Comparison of ENCODE assay signal across 3 cellular contexts in the genomic region with DNA sequence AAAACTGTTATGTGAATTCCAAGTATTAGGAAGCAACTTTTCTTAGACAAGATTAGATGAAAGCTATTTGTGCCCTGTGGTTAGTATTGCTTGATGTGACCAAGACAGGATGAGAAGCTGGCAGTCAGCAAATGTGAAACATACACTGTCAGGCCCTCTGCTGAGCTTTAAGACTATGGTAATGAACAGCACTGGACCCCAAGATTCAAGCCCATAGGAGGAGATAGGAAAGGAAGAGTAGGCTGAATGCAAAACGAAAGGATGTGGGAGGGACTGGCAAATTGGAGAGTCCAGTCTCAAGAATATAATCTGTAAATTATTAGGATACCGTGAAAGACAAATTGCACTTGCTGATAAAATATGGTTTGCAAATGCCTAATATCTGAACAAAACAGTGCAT.
TF ChIP-seq lines count a peak whose summit lies in the region.

No MANE protein-coding gene starts in this region.

TF ChIP-seq in SK-N-SH treated with all-trans-retinoic acid at 6 μM for 48 hours, 23 proteins besides CTCF, POLR2A, EP300 and RAD21 (continued from another document):
- TF ChIP-seq, protein P1, sequence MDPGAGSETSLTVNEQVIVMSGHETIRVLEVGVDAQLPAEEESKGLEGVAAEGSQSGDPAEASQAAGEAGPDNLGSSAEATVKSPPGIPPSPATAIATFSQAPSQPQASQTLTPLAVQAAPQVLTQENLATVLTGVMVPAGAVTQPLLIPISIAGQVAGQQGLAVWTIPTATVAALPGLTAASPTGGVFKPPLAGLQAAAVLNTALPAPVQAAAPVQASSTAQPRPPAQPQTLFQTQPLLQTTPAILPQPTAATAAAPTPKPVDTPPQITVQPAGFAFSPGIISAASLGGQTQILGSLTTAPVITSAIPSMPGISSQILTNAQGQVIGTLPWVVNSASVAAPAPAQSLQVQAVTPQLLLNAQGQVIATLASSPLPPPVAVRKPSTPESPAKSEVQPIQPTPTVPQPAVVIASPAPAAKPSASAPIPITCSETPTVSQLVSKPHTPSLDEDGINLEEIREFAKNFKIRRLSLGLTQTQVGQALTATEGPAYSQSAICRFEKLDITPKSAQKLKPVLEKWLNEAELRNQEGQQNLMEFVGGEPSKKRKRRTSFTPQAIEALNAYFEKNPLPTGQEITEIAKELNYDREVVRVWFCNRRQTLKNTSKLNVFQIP (CRISPR knock-in tag; IDR thresholded peaks at IDR 0.05; ENCODE audit: borderline replicate concordance, low read depth), result no peak
- TF ChIP-seq RARB (CRISPR knock-in tag; IDR thresholded peaks at IDR 0.05), result no peak
- no peak for TF ChIP-seq ARNTL (CRISPR knock-in tag; IDR thresholded peaks at IDR 0.05; ENCODE audit: borderline replicate concordance, low read depth)
- no peak for TF ChIP-seq ZNF8 (CRISPR knock-in tag; IDR thresholded peaks at IDR 0.05)
- TF ChIP-seq ZFP30 (CRISPR knock-in tag; IDR thresholded peaks at IDR 0.05), result no peak
- no peak for TF ChIP-seq TCF4 (CRISPR knock-in tag; IDR thresholded peaks at IDR 0.05; ENCODE audit: borderline replicate concordance)
- no peak for TF ChIP-seq OSR1 (CRISPR knock-in tag; IDR thresholded peaks at IDR 0.05)
- TF ChIP-seq, protein P2, sequence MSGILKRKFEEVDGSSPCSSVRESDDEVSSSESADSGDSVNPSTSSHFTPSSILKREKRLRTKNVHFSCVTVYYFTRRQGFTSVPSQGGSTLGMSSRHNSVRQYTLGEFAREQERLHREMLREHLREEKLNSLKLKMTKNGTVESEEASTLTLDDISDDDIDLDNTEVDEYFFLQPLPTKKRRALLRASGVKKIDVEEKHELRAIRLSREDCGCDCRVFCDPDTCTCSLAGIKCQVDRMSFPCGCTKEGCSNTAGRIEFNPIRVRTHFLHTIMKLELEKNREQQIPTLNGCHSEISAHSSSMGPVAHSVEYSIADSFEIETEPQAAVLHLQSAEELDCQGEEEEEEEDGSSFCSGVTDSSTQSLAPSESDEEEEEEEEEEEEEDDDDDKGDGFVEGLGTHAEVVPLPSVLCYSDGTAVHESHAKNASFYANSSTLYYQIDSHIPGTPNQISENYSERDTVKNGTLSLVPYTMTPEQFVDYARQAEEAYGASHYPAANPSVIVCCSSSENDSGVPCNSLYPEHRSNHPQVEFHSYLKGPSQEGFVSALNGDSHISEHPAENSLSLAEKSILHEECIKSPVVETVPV (CRISPR knock-in tag; IDR thresholded peaks at IDR 0.05), result no peak
- no peak for TF ChIP-seq TOX (CRISPR knock-in tag; IDR thresholded peaks at IDR 0.05; ENCODE audit: borderline replicate concordance)
- TF ChIP-seq PATZ1 (CRISPR knock-in tag; IDR thresholded peaks at IDR 0.05; ENCODE audit: borderline replicate concordance), result no peak
- no peak for TF ChIP-seq PPARA (CRISPR knock-in tag; IDR thresholded peaks at IDR 0.05; ENCODE audit: borderline replicate concordance)
- TF ChIP-seq ISL1 (CRISPR knock-in tag; IDR thresholded peaks at IDR 0.05), result no peak
- TF ChIP-seq GLIS3 (CRISPR knock-in tag; IDR thresholded peaks at IDR 0.05), result no peak
TF ChIP-seq in SK-N-SH treated with all-trans-retinoic acid at 6 μM for 48 hours: peak in this region for 0.

TF ChIP-seq in SK-N-SH, 30 proteins besides CTCF, POLR2A, EP300 and RAD21 (continued from another document and continues in another):
- TF ChIP-seq REST (IDR thresholded peaks at IDR 0.05; ENCODE audit: low read depth, low read length), result no peak
- no peak for TF ChIP-seq FOXJ3 (CRISPR knock-in tag; IDR thresholded peaks at IDR 0.05)
- TF ChIP-seq YY1 (IDR thresholded peaks at IDR 0.05; ENCODE audit: low read depth), result no peak
- no peak for TF ChIP-seq MEF2A (IDR thresholded peaks at IDR 0.05; ENCODE audit: borderline replicate concordance, low read depth)
- no peak for TF ChIP-seq FOXM1 (IDR thresholded peaks at IDR 0.05; ENCODE audit: low read depth)
- no peak for TF ChIP-seq PBX3 (IDR thresholded peaks at IDR 0.05)
- TF ChIP-seq MAX (IDR thresholded peaks at IDR 0.05; ENCODE audit: low read depth), result no peak
- TF ChIP-seq TEAD4 (IDR thresholded peaks at IDR 0.05; ENCODE audit: borderline replicate concordance, insufficient read depth), result no peak
- TF ChIP-seq EZH2phosphoT487 (IDR thresholded peaks at IDR 0.05; ENCODE audit: borderline replicate concordance, low read depth), result no peak
- no peak for TF ChIP-seq SMC3 (IDR thresholded peaks at IDR 0.05; ENCODE audit: low read depth, low read length)
- no peak for TF ChIP-seq GABPA (IDR thresholded peaks at IDR 0.05; ENCODE audit: low read depth)
- TF ChIP-seq, protein P3, sequence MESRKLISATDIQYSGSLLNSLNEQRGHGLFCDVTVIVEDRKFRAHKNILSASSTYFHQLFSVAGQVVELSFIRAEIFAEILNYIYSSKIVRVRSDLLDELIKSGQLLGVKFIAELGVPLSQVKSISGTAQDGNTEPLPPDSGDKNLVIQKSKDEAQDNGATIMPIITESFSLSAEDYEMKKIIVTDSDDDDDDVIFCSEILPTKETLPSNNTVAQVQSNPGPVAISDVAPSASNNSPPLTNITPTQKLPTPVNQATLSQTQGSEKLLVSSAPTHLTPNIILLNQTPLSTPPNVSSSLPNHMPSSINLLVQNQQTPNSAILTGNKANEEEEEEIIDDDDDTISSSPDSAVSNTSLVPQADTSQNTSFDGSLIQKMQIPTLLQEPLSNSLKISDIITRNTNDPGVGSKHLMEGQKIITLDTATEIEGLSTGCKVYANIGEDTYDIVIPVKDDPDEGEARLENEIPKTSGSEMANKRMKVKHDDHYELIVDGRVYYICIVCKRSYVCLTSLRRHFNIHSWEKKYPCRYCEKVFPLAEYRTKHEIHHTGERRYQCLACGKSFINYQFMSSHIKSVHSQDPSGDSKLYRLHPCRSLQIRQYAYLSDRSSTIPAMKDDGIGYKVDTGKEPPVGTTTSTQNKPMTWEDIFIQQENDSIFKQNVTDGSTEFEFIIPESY (IDR thresholded peaks at IDR 0.05; ENCODE audit: borderline replicate concordance, low read depth), result no peak
- TF ChIP-seq JUND (IDR thresholded peaks at IDR 0.05), result no peak
- no peak for TF ChIP-seq NRF1 (IDR thresholded peaks at IDR 0.05; ENCODE audit: low read depth, low read length)
- TF ChIP-seq, protein P4, sequence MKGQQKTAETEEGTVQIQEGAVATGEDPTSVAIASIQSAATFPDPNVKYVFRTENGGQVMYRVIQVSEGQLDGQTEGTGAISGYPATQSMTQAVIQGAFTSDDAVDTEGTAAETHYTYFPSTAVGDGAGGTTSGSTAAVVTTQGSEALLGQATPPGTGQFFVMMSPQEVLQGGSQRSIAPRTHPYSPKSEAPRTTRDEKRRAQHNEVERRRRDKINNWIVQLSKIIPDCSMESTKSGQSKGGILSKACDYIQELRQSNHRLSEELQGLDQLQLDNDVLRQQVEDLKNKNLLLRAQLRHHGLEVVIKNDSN (IDR thresholded peaks at IDR 0.05; ENCODE audit: borderline replicate concordance, low read depth), result no peak

TF ChIP-seq in GM23338, 12 proteins besides CTCF, POLR2A, EP300 and RAD21 (continued from another document):
- TF ChIP-seq, protein P5, sequence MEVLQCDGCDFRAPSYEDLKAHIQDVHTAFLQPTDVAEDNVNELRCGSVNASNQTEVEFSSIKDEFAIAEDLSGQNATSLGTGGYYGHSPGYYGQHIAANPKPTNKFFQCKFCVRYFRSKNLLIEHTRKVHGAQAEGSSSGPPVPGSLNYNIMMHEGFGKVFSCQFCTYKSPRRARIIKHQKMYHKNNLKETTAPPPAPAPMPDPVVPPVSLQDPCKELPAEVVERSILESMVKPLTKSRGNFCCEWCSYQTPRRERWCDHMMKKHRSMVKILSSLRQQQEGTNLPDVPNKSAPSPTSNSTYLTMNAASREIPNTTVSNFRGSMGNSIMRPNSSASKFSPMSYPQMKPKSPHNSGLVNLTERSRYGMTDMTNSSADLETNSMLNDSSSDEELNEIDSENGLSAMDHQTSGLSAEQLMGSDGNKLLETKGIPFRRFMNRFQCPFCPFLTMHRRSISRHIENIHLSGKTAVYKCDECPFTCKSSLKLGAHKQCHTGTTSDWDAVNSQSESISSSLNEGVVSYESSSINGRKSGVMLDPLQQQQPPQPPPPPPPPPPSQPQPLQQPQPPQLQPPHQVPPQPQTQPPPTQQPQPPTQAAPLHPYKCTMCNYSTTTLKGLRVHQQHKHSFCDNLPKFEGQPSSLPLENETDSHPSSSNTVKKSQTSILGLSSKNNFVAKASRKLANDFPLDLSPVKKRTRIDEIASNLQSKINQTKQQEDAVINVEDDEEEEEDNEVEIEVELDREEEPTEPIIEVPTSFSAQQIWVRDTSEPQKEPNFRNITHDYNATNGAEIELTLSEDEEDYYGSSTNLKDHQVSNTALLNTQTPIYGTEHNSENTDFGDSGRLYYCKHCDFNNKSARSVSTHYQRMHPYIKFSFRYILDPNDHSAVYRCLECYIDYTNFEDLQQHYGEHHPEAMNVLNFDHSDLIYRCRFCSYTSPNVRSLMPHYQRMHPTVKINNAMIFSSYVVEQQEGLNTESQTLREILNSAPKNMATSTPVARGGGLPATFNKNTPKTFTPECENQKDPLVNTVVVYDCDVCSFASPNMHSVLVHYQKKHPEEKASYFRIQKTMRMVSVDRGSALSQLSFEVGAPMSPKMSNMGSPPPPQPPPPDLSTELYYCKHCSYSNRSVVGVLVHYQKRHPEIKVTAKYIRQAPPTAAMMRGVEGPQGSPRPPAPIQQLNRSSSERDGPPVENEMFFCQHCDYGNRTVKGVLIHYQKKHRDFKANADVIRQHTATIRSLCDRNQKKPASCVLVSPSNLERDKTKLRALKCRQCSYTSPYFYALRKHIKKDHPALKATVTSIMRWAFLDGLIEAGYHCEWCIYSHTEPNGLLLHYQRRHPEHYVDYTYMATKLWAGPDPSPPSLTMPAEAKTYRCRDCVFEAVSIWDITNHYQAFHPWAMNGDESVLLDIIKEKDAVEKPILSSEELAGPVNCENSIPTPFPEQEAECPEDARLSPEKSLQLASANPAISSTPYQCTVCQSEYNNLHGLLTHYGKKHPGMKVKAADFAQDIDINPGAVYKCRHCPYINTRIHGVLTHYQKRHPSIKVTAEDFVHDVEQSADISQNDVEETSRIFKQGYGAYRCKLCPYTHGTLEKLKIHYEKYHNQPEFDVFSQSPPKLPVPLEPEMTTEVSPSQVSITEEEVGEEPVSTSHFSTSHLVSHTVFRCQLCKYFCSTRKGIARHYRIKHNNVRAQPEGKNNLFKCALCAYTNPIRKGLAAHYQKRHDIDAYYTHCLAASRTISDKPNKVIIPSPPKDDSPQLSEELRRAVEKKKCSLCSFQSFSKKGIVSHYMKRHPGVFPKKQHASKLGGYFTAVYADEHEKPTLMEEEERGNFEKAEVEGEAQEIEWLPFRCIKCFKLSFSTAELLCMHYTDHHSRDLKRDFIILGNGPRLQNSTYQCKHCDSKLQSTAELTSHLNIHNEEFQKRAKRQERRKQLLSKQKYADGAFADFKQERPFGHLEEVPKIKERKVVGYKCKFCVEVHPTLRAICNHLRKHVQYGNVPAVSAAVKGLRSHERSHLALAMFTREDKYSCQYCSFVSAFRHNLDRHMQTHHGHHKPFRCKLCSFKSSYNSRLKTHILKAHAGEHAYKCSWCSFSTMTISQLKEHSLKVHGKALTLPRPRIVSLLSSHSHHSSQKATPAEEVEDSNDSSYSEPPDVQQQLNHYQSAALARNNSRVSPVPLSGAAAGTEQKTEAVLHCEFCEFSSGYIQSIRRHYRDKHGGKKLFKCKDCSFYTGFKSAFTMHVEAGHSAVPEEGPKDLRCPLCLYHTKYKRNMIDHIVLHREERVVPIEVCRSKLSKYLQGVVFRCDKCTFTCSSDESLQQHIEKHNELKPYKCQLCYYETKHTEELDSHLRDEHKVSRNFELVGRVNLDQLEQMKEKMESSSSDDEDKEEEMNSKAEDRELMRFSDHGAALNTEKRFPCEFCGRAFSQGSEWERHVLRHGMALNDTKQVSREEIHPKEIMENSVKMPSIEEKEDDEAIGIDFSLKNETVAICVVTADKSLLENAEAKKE (CRISPR knock-in tag; IDR thresholded peaks at IDR 0.05), result no peak
- TF ChIP-seq POLR2AphosphoS5 (IDR thresholded peaks at IDR 0.05; ENCODE audit: low read depth) (no peak), REST (IDR thresholded peaks at IDR 0.05; ENCODE audit: unreplicated experiment) (no peak), JUNB (IDR thresholded peaks at IDR 0.05; ENCODE audit: unreplicated experiment) (no peak), EZH2 (IDR thresholded peaks at IDR 0.05; ENCODE audit: low read depth, unreplicated experiment) (no peak), EZH2phosphoT487 (IDR thresholded peaks at IDR 0.05; ENCODE audit: unreplicated experiment) (no peak), ZNF331 (CRISPR knock-in tag; IDR thresholded peaks at IDR 0.05; ENCODE audit: low read depth) (no peak), CREB1 (CRISPR knock-in tag; IDR thresholded peaks at IDR 0.05; ENCODE audit: low read depth) (no peak)
TF ChIP-seq in GM23338: peak in this region for 0.
